ENCODE assay signal across 8 cellular contexts in genomic region chr22:21651521-21652009, GRCh38. TPM values are rescaled to one million over a fixed set of nuclear protein-coding genes. Genes with fewer than 3 reads are reported as not detected.
DNase-seq lines count a peak whose midpoint lies in the region; ATAC-seq and TF ChIP-seq lines count a peak whose summit lies in the region.

No MANE protein-coding gene starts in this region.

- no peak for TF ChIP-seq CTCF in BE2C (IDR thresholded peaks at IDR 0.05; ENCODE audit: low read depth, low read length)
- no peak for TF ChIP-seq CTCF in Loucy (conservative IDR thresholded peaks at IDR 0.05; ENCODE audit: low read length)
- TF ChIP-seq CTCF in epithelial cell of esophagus (IDR thresholded peaks at IDR 0.05; ENCODE audit: insufficient read depth, low read depth, low read length, missing control alignments): no peak
- TF ChIP-seq CTCF in osteoblast (IDR thresholded peaks at IDR 0.05; ENCODE audit: extremely low read depth, low read depth, low read length): no peak

- H3K36me3 ChIP-seq in BE2C (peaks cover 20% of the 10 kb centered on the region), Loucy (ENCODE audit: insufficient read depth, low read length) (peaks cover 14% of the 10 kb centered on the region; the same call in 1 of the 2 replicates), osteoblast (ENCODE audit: insufficient read depth, low read length) (peaks cover 8% of the 10 kb centered on the region)

- H3F3A ChIP-seq in Loucy (ENCODE audit: low read depth): peaks cover 9% of the 10 kb centered on the region

- peak overlapping the region; percentile 90 for H3K4me3 ChIP-seq in BE2C (ENCODE audit: low read depth, low read length)
- peak overlapping the region; percentile 86 for H3K4me3 ChIP-seq in Loucy (ENCODE audit: low read length, poor library complexity, severe bottlenecking)
- H3K4me3 ChIP-seq in epithelial cell of esophagus (ENCODE audit: low read length): peak overlapping the region; percentile 67
- peak overlapping the region; percentile 91 for H3K4me3 ChIP-seq in osteoblast (ENCODE audit: insufficient read depth, low read length)

- H4K20me1 ChIP-seq in Loucy (ENCODE audit: insufficient read depth, low read length, poor library complexity, severe bottlenecking): no peaks in the 10 kb centered on the region
- no peaks in the 10 kb centered on the region for H4K20me1 ChIP-seq in osteoblast (ENCODE audit: insufficient read depth, low read length)

- no peaks in the 10 kb centered on the region for H3K9me2 ChIP-seq in Loucy (replicated peaks; ENCODE audit: low read depth, low read length)

- H3K9me3 ChIP-seq in BE2C: no peaks in the 10 kb centered on the region
- H3K9me3 ChIP-seq in Loucy (ENCODE audit: insufficient read depth, low read depth, low read length): no peaks in the 10 kb centered on the region
- H3K9me3 ChIP-seq in osteoblast (ENCODE audit: low read depth, low read length): no peaks in the 10 kb centered on the region

- ATAC-seq in GM21360 (IDR thresholded peaks at IDR 0.05; ENCODE audit: unreplicated experiment): peak; percentile 20

- peak overlapping the region; percentile 99 for H3K9ac ChIP-seq in Loucy (ENCODE audit: low read depth, low read length, poor library complexity, severe bottlenecking)

- H2AFZ ChIP-seq in Loucy (ENCODE audit: low read length): peak overlapping the region; percentile 86
- peak overlapping the region; percentile 93 for H2AFZ ChIP-seq in osteoblast (ENCODE audit: low read length)

- DNase-seq in BE2C (no peak), epithelial cell of esophagus (ENCODE audit: low read depth) (no peak), osteoblast (ENCODE audit: insufficient read length, low spot score, missing footprints) (peak; percentile 84), AML-193 (lab: John Stamatoyannopoulos, UW) (no peak), caudate nucleus (lab: John Stamatoyannopoulos, UW) (no peak), NCI-H2171 (lab: John Stamatoyannopoulos, UW) (no peak)

- H3K27me3 ChIP-seq in BE2C: no peaks in the 10 kb centered on the region
- H3K27me3 ChIP-seq in Loucy (ENCODE audit: insufficient read depth, low read length, poor library complexity, severe bottlenecking): peaks cover 5% of the 10 kb centered on the region
- no peaks in the 10 kb centered on the region for H3K27me3 ChIP-seq in osteoblast (ENCODE audit: insufficient read depth, low read length)

- H3K79me2 ChIP-seq in Loucy (ENCODE audit: insufficient read depth, low read length) (peaks cover 44% of the 10 kb centered on the region), osteoblast (ENCODE audit: insufficient read depth, low read length) (peaks cover 2% of the 10 kb centered on the region)

- H3K27ac ChIP-seq in osteoblast (ENCODE audit: low read depth, low read length): peak overlapping the region; percentile 28
- no peak overlapping the region for H3K27ac ChIP-seq in caudate nucleus (ENCODE audit: low read depth, low read length)

- H3K4me2 ChIP-seq in Loucy (ENCODE audit: low read depth, low read length, poor library complexity, severe bottlenecking) (peak overlapping the region; percentile 94), osteoblast (ENCODE audit: insufficient read depth, low read length) (peak overlapping the region; percentile 97)

- no peaks in the 10 kb centered on the region for H3K4me1 ChIP-seq in BE2C
- H3K4me1 ChIP-seq in Loucy (ENCODE audit: insufficient read depth, low read length, poor library complexity, severe bottlenecking): peaks cover 27% of the 10 kb centered on the region
- H3K4me1 ChIP-seq in osteoblast (ENCODE audit: insufficient read depth, low read length): peaks cover 12% of the 10 kb centered on the region

RNA-seq across cellular contexts. Expression of gene SDF2L1, which starts 9.5 kb away (rescaled TPM):
- polyA plus RNA-seq in BE2C (2012; ENCODE audit: insufficient read depth, insufficient read length, low read depth): 204 TPM
- 10.5 and 13.3 TPM in 2 replicates for total RNA-seq in osteoblast

RNA-seq across cellular contexts. Expression of gene PPIL2, which starts 14.2 kb away (rescaled TPM):
- polyA plus RNA-seq in BE2C (2012; ENCODE audit: insufficient read depth, insufficient read length, low read depth): 72.2 TPM
- total RNA-seq in osteoblast: 25.3 and 29.2 TPM in 2 replicates

RNA-seq across cellular contexts. Expression of gene CCDC116, which starts 19.0 kb away (rescaled TPM):
- 0.51 TPM for polyA plus RNA-seq in BE2C (2012; ENCODE audit: insufficient read depth, insufficient read length, low read depth)
- total RNA-seq in osteoblast: 0.29 and 0.36 TPM in 2 replicates

RNA-seq across cellular contexts. Expression of gene YDJC, which starts 21.7 kb away (rescaled TPM):
- 122 TPM for polyA plus RNA-seq in BE2C (2012; ENCODE audit: insufficient read depth, insufficient read length, low read depth)
- total RNA-seq in osteoblast: 15.6 and 25.0 TPM in 2 replicates
